ENCODE assay signal across 8 cellular contexts in the genomic region with DNA sequence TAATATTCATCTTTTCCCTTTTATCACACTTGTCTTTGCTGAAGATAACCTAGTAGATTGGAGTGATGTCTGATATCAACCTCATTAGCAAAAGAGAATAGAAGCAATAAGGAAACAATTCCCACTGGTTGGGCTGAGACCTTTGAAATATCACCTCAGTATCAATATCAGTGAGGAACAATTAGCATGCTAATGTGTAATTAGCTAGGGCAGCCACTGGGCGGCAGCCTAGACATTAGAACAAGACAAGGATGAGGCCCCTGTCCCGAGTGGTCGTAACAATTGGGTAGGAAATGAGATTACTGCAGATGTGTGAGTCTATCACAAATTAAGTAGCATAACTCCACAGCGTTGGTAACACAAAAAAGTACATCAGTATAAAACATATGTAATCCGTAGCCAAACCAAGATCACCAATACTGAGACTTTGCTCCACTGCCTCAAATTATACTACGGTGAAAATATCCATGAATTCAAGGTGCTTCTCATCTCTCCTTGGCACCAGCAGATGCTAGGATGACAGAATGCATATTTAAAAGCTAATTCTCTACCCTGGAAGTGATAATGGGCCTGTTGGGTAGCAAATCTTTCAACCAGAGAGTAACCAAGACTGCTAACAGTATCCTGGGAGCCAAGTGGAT.
A peak's percentile ranks its signal among the peaks of the same experiment; 100 is the strongest.
DNase-seq lines count a peak whose midpoint lies in the region; TF ChIP-seq lines count a peak whose summit lies in the region.

No MANE protein-coding gene starts in this region.

- H3K9me2 ChIP-seq in MM.1S (replicated peaks; ENCODE audit: insufficient read depth, low read length), result no peaks in the 10 kb centered on the region

- H3K27ac Mint-ChIP-seq in activated naive CD8-positive, alpha-beta T cell treated with anti-CD3 and anti-CD28 coated beads for 36 hours, result no peak overlapping the region

- peaks cover 27% of the 10 kb centered on the region for H3K4me1 Mint-ChIP-seq in activated naive CD8-positive, alpha-beta T cell treated with anti-CD3 and anti-CD28 coated beads for 36 hours

- DNase-seq in NOMO-1 treated with DMSO at 0.1 percent for 48 hours (lab: John Stamatoyannopoulos, UW; ENCODE audit: unreplicated experiment) (peak; percentile 46), NOMO-1 treated with dmso at 0.1 percent for 144 hours (lab: John Stamatoyannopoulos, UW; ENCODE audit: unreplicated experiment) (no peak), MM.1S (peak; percentile 60), SW480 (ENCODE audit: low spot score) (peak; percentile 51), left ventricle myocardium inferior (peak; percentile 49), NCI-H187 treated with DMSO at 0.1 percent for 48 hours (lab: John Stamatoyannopoulos, UW) (no peak)
- peak; percentile 62 for DNase-seq in activated naive CD8-positive, alpha-beta T cell treated with anti-CD3 and anti-CD28 coated beads for 36 hours
- DNase-seq in stimulated activated CD4-positive, alpha-beta T cell treated with anti-CD3 and anti-CD28 coated beads, Interleukin-12 subunit alpha, Interleukin-12 subunit beta, amount 100 ng/mL, for 48 hours (ENCODE audit: low read depth in 2 of 3, low spot score in 1 of 3), result peak in 2 of 3 donors; percentile 45 to 53

- no peak overlapping the region; the same call in 1 of the 2 replicates for H2AFZ ChIP-seq in MM.1S (ENCODE audit: low read length)

- no peak overlapping the region for H3K4me3 Mint-ChIP-seq in activated naive CD8-positive, alpha-beta T cell treated with anti-CD3 and anti-CD28 coated beads for 36 hours

- no peak overlapping the region for H3K9ac ChIP-seq in MM.1S (ENCODE audit: low read length)

- no peaks in the 10 kb centered on the region for H3K9me3 Mint-ChIP-seq in activated naive CD8-positive, alpha-beta T cell treated with anti-CD3 and anti-CD28 coated beads for 36 hours

- H3K27me3 Mint-ChIP-seq in activated naive CD8-positive, alpha-beta T cell treated with anti-CD3 and anti-CD28 coated beads for 36 hours, result peaks cover 9% of the 10 kb centered on the region

- no peaks in the 10 kb centered on the region for H4K20me1 ChIP-seq in MM.1S (ENCODE audit: insufficient read depth, low read length)

- H3K9me3 ChIP-seq in MM.1S (replicated peaks; ENCODE audit: insufficient read depth, low read length) (no peaks in the 10 kb centered on the region), left ventricle myocardium inferior (replicated peaks) (no peaks in the 10 kb centered on the region)

- no peaks in the 10 kb centered on the region for H3F3A ChIP-seq in MM.1S (ENCODE audit: insufficient read depth, low read length)

- H3K4me1 ChIP-seq in MM.1S (ENCODE audit: low read length) (peaks cover 15% of the 10 kb centered on the region), left ventricle myocardium inferior (peaks cover 8% of the 10 kb centered on the region)

- TF ChIP-seq CTCF in MM.1S (IDR thresholded peaks at IDR 0.05; ENCODE audit: low read length) (peak; percentile 93), left ventricle myocardium inferior (IDR thresholded peaks at IDR 0.05; ENCODE audit: borderline replicate concordance) (peak; percentile 77)

- intact Hi-C loops in left ventricle myocardium inferior (cut with micrococcal nuclease), result loop anchor here (2.0 to 10.0 kb wide), 2 partner anchors 235 to 535 kb away; no protein-coding TSS in a partner anchor

- 0 out of 2 replicates have a peak overlapping the region, but pooled peaks have one; percentile 7 for H3K4me2 ChIP-seq in MM.1S (ENCODE audit: low read depth, low read length)

- H3K27me3 ChIP-seq in MM.1S (replicated peaks; ENCODE audit: insufficient read depth, low read length) (no peaks in the 10 kb centered on the region), left ventricle myocardium inferior (ENCODE audit: low read depth) (no peaks in the 10 kb centered on the region)

- H3K27ac ChIP-seq in MM.1S (ENCODE audit: low read length) (no peak overlapping the region), left ventricle myocardium inferior (replicated peaks) (no peak overlapping the region)

- no peaks in the 10 kb centered on the region for H3K36me3 ChIP-seq in MM.1S (replicated peaks; ENCODE audit: insufficient read depth, low read length)
- no peaks in the 10 kb centered on the region for H3K36me3 ChIP-seq in left ventricle myocardium inferior

- H3K4me3 ChIP-seq in MM.1S (ENCODE audit: low read length), result no peak overlapping the region
- no peak overlapping the region for H3K4me3 ChIP-seq in left ventricle myocardium inferior

- no peaks in the 10 kb centered on the region for H3K36me3 Mint-ChIP-seq in activated naive CD8-positive, alpha-beta T cell treated with anti-CD3 and anti-CD28 coated beads for 36 hours

- no peaks in the 10 kb centered on the region for H3K79me2 ChIP-seq in MM.1S (ENCODE audit: low read length)

Comparison
In these comparisons a context has a peak if more than half of its experiments do, and no peak if none do; other contexts are left out.
1. DNase-seq: peak in NOMO-1 treated with DMSO at 0.1 percent for 48 hours (single experiment), MM.1S (single experiment), SW480 (single experiment), activated naive CD8-positive, alpha-beta T cell treated with anti-CD3 and anti-CD28 coated beads for 36 hours (single experiment), left ventricle myocardium inferior (single experiment) and stimulated activated CD4-positive, alpha-beta T cell treated with anti-CD3 and anti-CD28 coated beads, Interleukin-12 subunit alpha, Interleukin-12 subunit beta, amount 100 ng/mL, for 48 hours (2 of 3); none in NOMO-1 treated with dmso at 0.1 percent for 144 hours (single experiment) and NCI-H187 treated with DMSO at 0.1 percent for 48 hours (single experiment).